ENCODE assay signal across 17 cellular contexts in the genomic region with DNA sequence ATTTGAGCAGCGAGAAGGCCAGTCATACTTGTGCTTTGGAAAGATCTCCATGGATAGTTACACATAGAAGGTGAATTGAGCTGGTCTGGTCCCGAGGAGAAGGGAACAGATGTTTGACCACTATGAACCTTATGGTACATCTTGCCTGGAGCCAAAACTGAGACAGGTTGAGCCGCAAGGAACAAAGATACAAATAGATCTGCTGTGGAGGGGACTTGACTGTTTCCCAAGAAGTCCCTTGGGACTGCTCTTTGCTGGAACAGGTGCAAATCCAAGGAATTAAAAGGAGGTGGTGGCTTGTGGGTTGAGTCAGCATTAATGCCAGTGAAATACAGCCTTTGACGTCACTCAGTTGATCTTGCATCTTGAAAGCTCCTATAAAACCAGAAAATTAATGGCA.
DNase-seq lines count a peak whose midpoint lies in the region; ATAC-seq and TF ChIP-seq lines count a peak whose summit lies in the region.
"Had no signal": no experiment of that assay in that cellular context is flagged by ENCODE, and none has a peak within 500 bp of the region (broad histone marks: within the 10 kb centered on the region; RNA-seq: fewer than 3 reads in every experiment).

No MANE protein-coding gene starts in this region.

- intact Hi-C loops in esophagus squamous epithelium (cut with DNase I) = no loop called here
- intact Hi-C loops in left ventricle myocardium superior (cut with micrococcal nuclease) = no loop called here

- H3K79me2 ChIP-seq in smooth muscle cell (ENCODE audit: low read depth) = no peaks in the 10 kb centered on the region

- ATAC-seq in left ventricle myocardium superior = no peak
- no peak for ATAC-seq in GM18502 (IDR thresholded peaks at IDR 0.05; ENCODE audit: poor library complexity, unreplicated experiment)
- ATAC-seq: CD8-positive, alpha-beta T cell; Panc1 had no signal

- no peak for TF ChIP-seq POLR2A in esophagus squamous epithelium (IDR thresholded peaks at IDR 0.05)
- TF ChIP-seq POLR2A in erythroblast (IDR thresholded peaks at IDR 0.05; ENCODE audit: low read length) = no peak

- 62 to 64% methylated on average over 3 of the region's 4 CpGs for WGBS in esophagus squamous epithelium, 2 donors
- WGBS in smooth muscle cell (ENCODE audit: low lambda C conversion rate) = 69% methylated on average over 4 of the region's 4 CpGs

- H3K27ac ChIP-seq in esophagus squamous epithelium = peak overlapping the region in 3 of 4 donors; percentile 29 to 81 (median 38)
- no peak overlapping the region for H3K27ac ChIP-seq in smooth muscle cell (ENCODE audit: low read depth)

- H3K9me3 ChIP-seq in esophagus squamous epithelium (no peaks in the 10 kb centered on the region), smooth muscle cell (replicated peaks; ENCODE audit: low read depth) (no peaks in the 10 kb centered on the region)
- H3K9me3 ChIP-seq: HAP-1 had no signal

- H3K4me1 ChIP-seq in esophagus squamous epithelium = peaks cover 0 to 17% (median 11%) of the 10 kb centered on the region in 3 donors
- peaks cover 4% of the 10 kb centered on the region for H3K4me1 ChIP-seq in smooth muscle cell (ENCODE audit: low read depth)
- H3K4me1 ChIP-seq: HAP-1 had no signal

- H3F3A ChIP-seq in smooth muscle cell (ENCODE audit: low read depth) = no peaks in the 10 kb centered on the region

- H3K9ac ChIP-seq in smooth muscle cell (ENCODE audit: low read depth) = no peak overlapping the region

- no peak overlapping the region for H3K4me2 ChIP-seq in smooth muscle cell

- DNase-seq in DMS 273 treated with DMSO at 0.1 percent for 48 hours (lab: John Stamatoyannopoulos, UW) (peak; percentile 93), NCI-H187 treated with DMSO at 0.1 percent for 48 hours (lab: John Stamatoyannopoulos, UW) (peak; percentile 6), NCI-H524 (lab: John Stamatoyannopoulos, UW) (peak; percentile 100), esophagus squamous epithelium (lab: John Stamatoyannopoulos, UW) (no peak), left ventricle myocardium superior (no peak), erythroblast (lab: John Stamatoyannopoulos, UW) (no peak), smooth muscle cell (lab: John Stamatoyannopoulos, UW; ENCODE audit: unreplicated experiment) (no peak)
- DNase-seq: ACHN; CD8-positive, alpha-beta T cell; IMR-90; Kasumi-1; NCI-H1105 treated with DMSO at 0.1 percent for 48 hours; NCI-H2081 treated with DMSO at 0.1 percent for 48 hours; SHP77 had no signal

- H3K36me3 ChIP-seq in esophagus squamous epithelium (no peaks in the 10 kb centered on the region), smooth muscle cell (ENCODE audit: low read depth) (no peaks in the 10 kb centered on the region)
- H3K36me3 ChIP-seq: HAP-1 had no signal

- H3K27me3 ChIP-seq in esophagus squamous epithelium = peaks cover 0 to 24% (median 0%) of the 10 kb centered on the region in 4 donors
- H3K27me3 ChIP-seq in smooth muscle cell (ENCODE audit: low read depth) = no peaks in the 10 kb centered on the region

- no peak overlapping the region for H3K4me3 ChIP-seq in esophagus squamous epithelium
- H3K4me3 ChIP-seq in smooth muscle cell = no peak overlapping the region
- H3K4me3 ChIP-seq: HAP-1 had no signal

- no peak overlapping the region for H2AFZ ChIP-seq in smooth muscle cell (ENCODE audit: low read depth)

- no peak for TF ChIP-seq CTCF in esophagus squamous epithelium (IDR thresholded peaks at IDR 0.05)
- no peak for TF ChIP-seq CTCF in smooth muscle cell (IDR thresholded peaks at IDR 0.05; ENCODE audit: borderline replicate concordance, insufficient read depth, poor library complexity, severe bottlenecking)

- no peaks in the 10 kb centered on the region for H4K20me1 ChIP-seq in smooth muscle cell (ENCODE audit: low read depth)

Comparison
In these comparisons a context has a peak if more than half of its experiments do, and no peak if none do; other contexts are left out.
1. DNase-seq: peak in DMS 273 treated with DMSO at 0.1 percent for 48 hours (single experiment), NCI-H187 treated with DMSO at 0.1 percent for 48 hours (single experiment) and NCI-H524 (2 of 2); none in esophagus squamous epithelium (single experiment), left ventricle myocardium superior (single experiment), erythroblast (0 of 2) and smooth muscle cell (single experiment).